ENCODE assay signal across 20 cellular contexts in the genomic region with DNA sequence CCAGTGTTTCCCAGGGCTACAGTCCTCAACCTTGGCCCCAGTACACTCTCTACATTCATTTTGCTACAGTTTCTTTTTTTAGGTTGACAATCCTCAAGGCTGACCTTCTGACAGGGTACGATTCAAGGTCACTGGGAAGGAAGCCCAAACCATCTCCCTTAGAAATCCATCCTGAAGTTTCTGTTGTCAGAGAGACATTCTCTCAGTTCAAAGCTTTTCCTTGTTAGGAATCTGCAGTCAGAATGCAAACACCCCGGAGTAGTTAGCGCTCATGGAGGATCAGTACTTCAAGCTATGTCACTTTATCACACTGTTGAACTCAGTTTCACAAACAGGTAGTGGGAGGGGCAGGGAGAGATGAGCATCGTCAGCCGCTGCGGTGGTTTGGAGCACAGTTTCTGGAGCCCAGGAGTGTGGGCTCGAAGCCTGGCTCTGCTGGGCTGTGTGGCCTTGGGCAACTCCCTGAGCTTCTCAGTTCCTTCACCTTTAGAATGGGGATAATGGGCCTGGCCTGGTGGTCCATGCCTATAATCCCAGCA. TPM values are rescaled to one million over a fixed set of nuclear protein-coding genes. Genes with fewer than 3 reads are reported as not detected.
A peak's percentile ranks its signal among the peaks of the same experiment; 100 is the strongest.
DNase-seq lines count a peak whose midpoint lies in the region; ATAC-seq, FAIRE-seq and TF ChIP-seq lines count a peak whose summit lies in the region.
"Had no signal": no experiment of that assay in that cellular context is flagged by ENCODE, and none has a peak within 500 bp of the region (broad histone marks: within the 10 kb centered on the region; RNA-seq: fewer than 3 reads in every experiment).

No MANE protein-coding gene starts in this region.

- H3K27me3 ChIP-seq in heart right ventricle: no peaks in the 10 kb centered on the region
- no peaks in the 10 kb centered on the region for H3K27me3 ChIP-seq in H1 (replicated peaks in 1 of 4; ENCODE audit: control insufficient read depth in 3 of 4, extremely low read depth in 1 of 4, insufficient read depth in 3 of 4, low read length in 3 of 4)
- H3K27me3 ChIP-seq in ovary: no peaks in the 10 kb centered on the region
- no peaks in the 10 kb centered on the region for H3K27me3 ChIP-seq in transverse colon
- H3K27me3 ChIP-seq: ascending aorta, tibial artery had no signal

- H2AFZ ChIP-seq in H1 (ENCODE audit: low read length): peak overlapping the region; percentile 71

- H4K5ac ChIP-seq in H1 (ENCODE audit: insufficient read length, low read depth, low read length): no peak overlapping the region

- CTCF ChIA-PET in H1 (lab: Charles Lee; ENCODE audit: partially characterized antibody): interaction anchor here (1.0 to 1.5 kb wide), 2 partner anchors 37 to 60 kb away, joined by 3 read pairs; no protein-coding TSS in a partner anchor

- no peak overlapping the region for H2BK20ac ChIP-seq in H1 (ENCODE audit: low read length)

- H3K27ac ChIP-seq in heart right ventricle: peak overlapping the region in 9 of 10 donors; percentile 43 to 88 (median 69)
- H3K27ac ChIP-seq in H1 (ENCODE audit: low read depth, low read length): no peak overlapping the region
- peak overlapping the region; percentile 52 to 91 for H3K27ac ChIP-seq in ovary
- peak overlapping the region; percentile 28 to 68 (median 53) for H3K27ac ChIP-seq in transverse colon
- H3K27ac ChIP-seq: ascending aorta, tibial artery, VCaP had no signal

- H3K4me3 ChIP-seq in heart right ventricle (no peak overlapping the region), H1 (ENCODE audit: extremely low read depth in 1 of 4, insufficient read depth in 2 of 4, low read depth in 3 of 4, low read length in 4 of 4) (no peak overlapping the region), ovary (no peak overlapping the region), transverse colon (no peak overlapping the region)
- H3K4me3 ChIP-seq: ascending aorta, tibial artery had no signal

- ATAC-seq in heart right ventricle: peak in 1 of 8 donors; percentile 19
- ATAC-seq in Right ventricle myocardium inferior: no peak
- no peak for ATAC-seq in GM21423 (IDR thresholded peaks at IDR 0.05; ENCODE audit: unreplicated experiment)
- no peak for ATAC-seq in HG02798 (IDR thresholded peaks at IDR 0.05; ENCODE audit: poor library complexity, unreplicated experiment)
- ATAC-seq: T-cell had no signal

- no peak overlapping the region for H3K4me2 ChIP-seq in H1 (ENCODE audit: insufficient read depth in 1 of 2, low read depth in 2 of 2, low read length in 2 of 2)

- H3K9me3 ChIP-seq in heart right ventricle: no peaks in the 10 kb centered on the region
- no peaks in the 10 kb centered on the region for H3K9me3 ChIP-seq in H1 (ENCODE audit: insufficient read depth in 2 of 2, low read depth in 1 of 2, low read length in 1 of 2)
- H3K9me3 ChIP-seq in ovary: no peaks in the 10 kb centered on the region
- no peaks in the 10 kb centered on the region for H3K9me3 ChIP-seq in transverse colon
- H3K9me3 ChIP-seq: ascending aorta, tibial artery had no signal

- no peak overlapping the region for H3K56ac ChIP-seq in H1 (replicated peaks; ENCODE audit: insufficient read length, low read depth, low read length)

- no peak overlapping the region for H3K9ac ChIP-seq in H1 (replicated peaks in 1 of 4; ENCODE audit: extremely low read depth in 1 of 4, low read depth in 3 of 4, low read length in 3 of 4)

- no peak for TF ChIP-seq EP300 in H1 (IDR thresholded peaks at IDR 0.05; ENCODE audit: borderline replicate concordance in 1 of 2, low read depth in 2 of 2, low read length in 2 of 2)
- no peak for TF ChIP-seq EP300 in ovary (IDR thresholded peaks at IDR 0.05)
- TF ChIP-seq EP300 in transverse colon (IDR thresholded peaks at IDR 0.05; ENCODE audit: low read depth): no peak

- TF ChIP-seq RAD21 in H1 (IDR thresholded peaks at IDR 0.05 in 1 of 2, conservative IDR thresholded peaks at IDR 0.05 in 1 of 2; ENCODE audit: low read depth in 2 of 2, low read length in 2 of 2): no peak

- no peak overlapping the region for H3K4ac ChIP-seq in H1 (replicated peaks; ENCODE audit: insufficient read length, low read depth, low read length)

- no peak overlapping the region for H4K91ac ChIP-seq in H1 (replicated peaks; ENCODE audit: insufficient read length, low read length)

- no peaks in the 10 kb centered on the region for H3K79me1 ChIP-seq in H1 (ENCODE audit: low read depth, low read length)

- TF ChIP-seq POLR2A in H1 (IDR thresholded peaks at IDR 0.05; ENCODE audit: control extremely low read depth in 1 of 2, low read depth in 2 of 2, low read length in 2 of 2): no peak
- TF ChIP-seq POLR2A in ovary (IDR thresholded peaks at IDR 0.05): no peak
- no peak for TF ChIP-seq POLR2A in transverse colon (IDR thresholded peaks at IDR 0.05)

- no peak overlapping the region for H2BK120ac ChIP-seq in H1 (replicated peaks; ENCODE audit: low read depth, low read length)

- H3K14ac ChIP-seq in H1 (ENCODE audit: insufficient read length): no peak overlapping the region

- TF ChIP-seq CTCF in heart right ventricle (IDR thresholded peaks at IDR 0.05): no peak
- no peak for TF ChIP-seq CTCF in H1 (IDR thresholded peaks at IDR 0.05; ENCODE audit: control extremely low read depth in 1 of 3, insufficient read depth in 1 of 3, low read depth in 1 of 3, low read length in 3 of 3)
- TF ChIP-seq CTCF in ovary (IDR thresholded peaks at IDR 0.05): no peak
- no peak for TF ChIP-seq CTCF in transverse colon (IDR thresholded peaks at IDR 0.05)

- H2BK5ac ChIP-seq in H1 (ENCODE audit: low read depth, low read length): no peak overlapping the region

- H4K20me1 ChIP-seq in H1 (replicated peaks in 1 of 2; ENCODE audit: control insufficient read depth in 1 of 2, insufficient read depth in 2 of 2, low read length in 2 of 2): no peaks in the 10 kb centered on the region

- H3K18ac ChIP-seq in H1 (ENCODE audit: extremely low read depth, low read length): no peak overlapping the region

- H3K79me2 ChIP-seq in H1 (ENCODE audit: control insufficient read depth in 1 of 2, insufficient read depth in 2 of 2, low read length in 2 of 2): no peaks in the 10 kb centered on the region

- peaks cover 3% of the 10 kb centered on the region; the same call in 1 of the 2 replicates for H3K23me2 ChIP-seq in H1 (ENCODE audit: low read depth, low read length)

- no peaks in the 10 kb centered on the region for H3K36me3 ChIP-seq in heart right ventricle
- H3K36me3 ChIP-seq in H1 (ENCODE audit: control insufficient read depth in 2 of 4, insufficient read depth in 4 of 4, low read length in 3 of 4): no peaks in the 10 kb centered on the region
- H3K36me3 ChIP-seq in ovary: no peaks in the 10 kb centered on the region
- no peaks in the 10 kb centered on the region for H3K36me3 ChIP-seq in transverse colon
- H3K36me3 ChIP-seq: ascending aorta, tibial artery had no signal

- POLR2A ChIA-PET in H1 (lab: Charles Lee; ENCODE audit: partially characterized antibody): interaction anchor here (0.9 kb wide), 1 partner anchor 28 kb away, joined by 3 read pairs; no protein-coding TSS in a partner anchor

- H3K23ac ChIP-seq in H1 (ENCODE audit: insufficient read length): no peak overlapping the region

- H3K4me1 ChIP-seq in heart right ventricle (peaks cover 0 to 83% (median 42%) of the 10 kb centered on the region in 9 donors), H1 (replicated peaks in 1 of 4; ENCODE audit: control insufficient read depth in 3 of 4, insufficient read depth in 4 of 4, low read length in 3 of 4) (peaks cover 0 to 5% (median 3%) of the 10 kb centered on the region in 4 experiments; a peak in 5 of 7 replicates), ovary (ENCODE audit: insufficient read depth) (peaks cover 33% of the 10 kb centered on the region), transverse colon (peaks cover 18 to 43% (median 29%) of the 10 kb centered on the region in 4 donors)

- in situ Hi-C loops in transverse colon (cut with MboI; ENCODE audit: low pct_ligation_motif_present in 1 of 4, low pct_unique_long_range_greater_than_20kb in 1 of 4, low sequenced_read_pairs in 3 of 4): no loop called here

- intact Hi-C loops in heart right ventricle (cut with DNase I): no loop called here
- intact Hi-C loops in Right ventricle myocardium inferior (cut with DNase I): no loop called here
- intact Hi-C loops in ovary (cut with DNase I): no loop called here
- intact Hi-C loops in transverse colon (cut with DNase I; ENCODE audit: low total_unique reads): no loop called here

- no peak for FAIRE-seq in H1 (lab: Jason Lieb, UNC)
- FAIRE-seq: A204.1 had no signal

- H2AK5ac ChIP-seq in H1 (ENCODE audit: low read depth, low read length): no peak overlapping the region

- H4K8ac ChIP-seq in H1 (ENCODE audit: extremely low read depth, insufficient read depth, low read length): no peak overlapping the region

- no peak overlapping the region for H2BK15ac ChIP-seq in H1 (ENCODE audit: low read length)

- WGBS in heart right ventricle, 2 donors: 46 to 59% methylated on average over 7 of the region's 7 CpGs
- WGBS in H1 (ENCODE audit: extremely low coverage in 1 of 2, insufficient coverage in 1 of 2, insufficient read length in 1 of 2, insufficient replicate concordance in 2 of 2, low coverage in 1 of 2, low lambda C conversion rate in 2 of 2, missing lambda C conversion rate in 1 of 2), 2 experiments: 95% methylated on average over 7 of the region's 7 CpGs; no CpG with 5 or more reads in 1 of the 2 experiments
- WGBS in ovary, 3 donors: 6 to 20% (median 8%) methylated on average over 7 of the region's 7 CpGs
- WGBS in transverse colon (ENCODE audit: low coverage in 1 of 2), 2 donors: 50 to 76% methylated on average over 1 to 7 of the region's 7 CpGs

- H2BK12ac ChIP-seq in H1 (ENCODE audit: low read depth, low read length): no peak overlapping the region

- no peak for DNase-seq in heart right ventricle
- no peak for DNase-seq in Right ventricle myocardium inferior (ENCODE audit: missing footprints)
- no peak for DNase-seq in H1 (ENCODE audit: low read depth in 1 of 2, low spot score in 2 of 2)
- DNase-seq in ovary: peak; percentile 51 to 76 (median 66)
- DNase-seq in transverse colon: no peak
- DNase-seq in NCI-H2196 treated with DMSO at 0.1 percent for 48 hours (lab: John Stamatoyannopoulos, UW; ENCODE audit: unreplicated experiment): no peak
- DNase-seq: activated CD4-positive, alpha-beta T cell treated with anti-CD3 and anti-CD28 coated beads, Interleukin-2, amount 50 U/mL, for 48 hours; activated naive CD4-positive, alpha-beta T cell treated with Interleukin-2 at 50 U/mL for 16 hours; activated T-cell treated with anti-CD3 and anti-CD28 coated beads for 4 hours; CD4-positive, CD25-positive, alpha-beta regulatory T cell; DMS53; NCI-H1694; T-cell; tibial artery had no signal

RNA-seq across cellular contexts. Expression of a gene that starts 4.2 kb away (rescaled TPM):
- 10 to 100 TPM in 1 of 10 donors, 1 to 10 TPM in 9; 1.3 to 15.6 (median 4.3) TPM for total RNA-seq in heart right ventricle
- 1 to 10 TPM in 1 of 2 donors, under 1 TPM in 1; 0.39 to 1.7 TPM for polyA plus RNA-seq in heart right ventricle
- 3.6 TPM for total RNA-seq in Right ventricle myocardium inferior
- not detected in 2 replicates for total RNA-seq in H1 (2021; fragmentation: NEBNext Ultra II Directional; extraction: Animal tissue kit (Norgen Biotek cat#: 25700))
- 0.12 and 0.14 TPM in 2 replicates for polyA plus RNA-seq in H1 (2011; rRNA removed)
- polyA plus RNA-seq in H1 (2011; cell fraction: cytosol; rRNA removed): 0.12 TPM
- 0.27 TPM for polyA plus RNA-seq in H1 (2011; cell fraction: nucleus; rRNA removed)
- 0.06 to 0.08 TPM (median 0.08 TPM) in 3 of 4 replicates, not detected in the other for polyA plus RNA-seq in H1 (2012, experiment 1 of 2)
- polyA plus RNA-seq in H1 (2012, experiment 2 of 2): not detected
- polyA plus RNA-seq in H1 (2013, experiment 1 of 2): 0.06 TPM
- polyA plus RNA-seq in H1 (2013, experiment 2 of 2): 0.04 TPM
- 0.03 and 0.07 TPM in 2 replicates for polyA minus RNA-seq in H1 (2011; rRNA and poly(A)+ RNA removed)
- polyA minus RNA-seq in H1 (2011; cell fraction: cytosol; rRNA and poly(A)+ RNA removed): not detected
- polyA minus RNA-seq in H1 (2011; cell fraction: nucleus; rRNA and poly(A)+ RNA removed): 0.10 TPM
- total RNA-seq in ovary: 10 to 100 TPM in 1 of 7 donors, 1 to 10 TPM in 6; 3.4 to 19.4 (median 5.6) TPM
- 1 to 10 TPM in 1 of 2 donors, under 1 TPM in 1; 0.64 to 6.7 TPM for polyA plus RNA-seq in ovary
- 10 to 100 TPM in 2 of 4 donors, 1 to 10 TPM in 2; 5.9 to 21.3 (median 13.3) TPM for total RNA-seq in transverse colon
- total RNA-seq: kidney epithelial cell had no signal

RNA-seq across cellular contexts. Expression of a gene that starts 39.1 kb away (rescaled TPM):
- total RNA-seq in heart right ventricle: under 1 TPM in 1 of 10 donors, not detected in 9; 0.16 TPM
- not detected for polyA plus RNA-seq in heart right ventricle
- total RNA-seq in Right ventricle myocardium inferior: not detected
- not detected in 2 replicates for total RNA-seq in H1 (2021; fragmentation: NEBNext Ultra II Directional; extraction: Animal tissue kit (Norgen Biotek cat#: 25700))
- not detected in 2 replicates for polyA plus RNA-seq in H1 (2011; rRNA removed)
- not detected for polyA plus RNA-seq in H1 (2011; cell fraction: cytosol; rRNA removed)
- polyA plus RNA-seq in H1 (2011; cell fraction: nucleus; rRNA removed): not detected
- not detected in 4 replicates for polyA plus RNA-seq in H1 (2012, experiment 1 of 2)
- not detected for polyA plus RNA-seq in H1 (2012, experiment 2 of 2)
- polyA plus RNA-seq in H1 (2013, experiment 1 of 2): not detected
- not detected for polyA plus RNA-seq in H1 (2013, experiment 2 of 2)
- polyA minus RNA-seq in H1 (2011; rRNA and poly(A)+ RNA removed): not detected in 2 replicates
- polyA minus RNA-seq in H1 (2011; cell fraction: cytosol; rRNA and poly(A)+ RNA removed): not detected
- not detected for polyA minus RNA-seq in H1 (2011; cell fraction: nucleus; rRNA and poly(A)+ RNA removed)
- total RNA-seq in ovary: not detected
- not detected for polyA plus RNA-seq in ovary
- not detected for total RNA-seq in transverse colon
- total RNA-seq: ascending aorta; CD4-positive, CD25-positive, alpha-beta regulatory T cell; kidney epithelial cell; T-cell had no signal
- polyA plus RNA-seq: CD4-positive, CD25-positive, alpha-beta regulatory T cell had no signal

Comparison
In these comparisons a context has a peak if more than half of its experiments do, and no peak if none do; other contexts are left out.
1. DNase-seq: peak in ovary (5 of 5); none in heart right ventricle (0 of 2), Right ventricle myocardium inferior (single experiment), H1 (0 of 2), transverse colon (single experiment) and NCI-H2196 treated with DMSO at 0.1 percent for 48 hours (single experiment).